17 cellular contexts compared by ENCODE assay signal in the genomic region with DNA sequence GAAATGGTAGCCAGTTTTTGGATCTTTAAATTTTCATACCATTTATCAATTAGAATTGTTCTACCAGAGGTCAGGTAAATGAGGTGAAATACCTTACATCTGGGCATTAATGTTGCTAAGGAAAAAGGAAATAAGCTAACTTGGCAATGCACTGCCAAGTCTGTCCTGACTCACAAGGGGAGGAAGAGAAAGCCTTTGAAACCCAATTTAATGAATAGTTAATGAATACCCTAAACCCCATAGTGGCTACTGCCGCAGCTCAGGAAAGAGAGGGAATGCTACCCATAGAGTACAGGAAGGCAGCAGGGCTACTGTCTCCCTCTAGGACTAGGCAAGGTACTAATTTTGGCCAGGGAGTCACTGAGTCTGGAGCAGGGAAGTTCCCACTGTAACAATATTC.
"Had no signal": no experiment of that assay in that cellular context is flagged by ENCODE, and none has a peak within 500 bp of the region (broad histone marks: within the 10 kb centered on the region; RNA-seq: fewer than 3 reads in every experiment).

No MANE protein-coding gene starts in this region.

- H3K4me3 Mint-ChIP-seq: naive thymus-derived CD8-positive, alpha-beta T cell; neural crest cell had no signal

- H3K27ac Mint-ChIP-seq: naive thymus-derived CD8-positive, alpha-beta T cell had no signal

- H3K9me3 Mint-ChIP-seq: neural crest cell had no signal

- DNase-seq: cortex of kidney; effector memory CD4-positive, alpha-beta T cell; gastrocnemius medialis; glutamatergic neuron; islet precursor cell; left colon; mucosa of descending colon; naive thymus-derived CD8-positive, alpha-beta T cell; posterior cingulate gyrus; right cardiac atrium; small intestine; stimulated activated CD4-positive, alpha-beta T cell treated with anti-CD3 and anti-CD28 coated beads, Interleukin-12 subunit alpha, Interleukin-12 subunit beta, amount 100 ng/mL, for 4 hours; stimulated activated naive CD4-positive, alpha-beta T cell; stomach; substantia nigra; trophoblast cell had no signal

- ATAC-seq: gastrocnemius medialis; left colon; mucosa of descending colon; naive thymus-derived CD8-positive, alpha-beta T cell; right cardiac atrium had no signal
